8 cellular contexts compared by ENCODE assay signal in genomic region chr11:117179048-117179999, GRCh38. TPM values are rescaled to one million over a fixed set of nuclear protein-coding genes. Genes with fewer than 3 reads are reported as not detected.
DNase-seq lines count a peak whose midpoint lies in the region; ATAC-seq, FAIRE-seq and TF ChIP-seq lines count a peak whose summit lies in the region.

No MANE protein-coding gene starts in this region.

- no peaks in the 10 kb centered on the region for H3K27me3 ChIP-seq in CD8-positive, alpha-beta memory T cell (ENCODE audit: insufficient read depth, low read length, poor library complexity, severe bottlenecking)
- H3K27me3 ChIP-seq in dorsolateral prefrontal cortex (no peaks in the 10 kb centered on the region), mesenchymal stem cell (ENCODE audit: control insufficient read depth in 1 of 2, insufficient read depth in 1 of 2, low read length in 2 of 2) (no peaks in the 10 kb centered on the region)

- H3K18ac ChIP-seq in mesenchymal stem cell (ENCODE audit: low read depth in 1 of 2, low read length in 2 of 2) = peak overlapping the region; percentile 64 to 88

- TF ChIP-seq CTCF in activated B cell treated with CpG ODN at 0.5 μM for 24 hours (IDR thresholded peaks at IDR 0.05) (no peak), dorsolateral prefrontal cortex (IDR thresholded peaks at IDR 0.05 in 54 of 56, conservative IDR thresholded peaks at IDR 0.05 in 2 of 56; ENCODE audit: low read depth in 1 of 56, partially characterized antibody in 56 of 56) (no peak)

- no peaks in the 10 kb centered on the region for H3K9me3 ChIP-seq in CD8-positive, alpha-beta memory T cell (ENCODE audit: low read length)
- no peaks in the 10 kb centered on the region for H3K9me3 ChIP-seq in mesenchymal stem cell (ENCODE audit: control insufficient read depth, low read length)

- peak overlapping the region in 1 of 2 experiments; percentile 96 for H3K14ac ChIP-seq in mesenchymal stem cell (ENCODE audit: low read length in 2 of 2)

- H3K36me3 Mint-ChIP-seq in CD8-positive, alpha-beta memory T cell = peaks cover 0 to 23% (median 6%) of the 10 kb centered on the region in 3 donors
- H3K36me3 Mint-ChIP-seq in activated B cell treated with CpG ODN at 0.5 μM for 24 hours (ENCODE audit: low read depth) = peaks cover 31% of the 10 kb centered on the region
- H3K36me3 Mint-ChIP-seq in stimulated activated naive B cell treated with anti-CD40 and anti-IgM and Interleukin-4, amounts not matched to agents 10 μg/mL and 1 μg/mL and 100 μg/mL, for 72 hours = peaks cover 19 to 20% of the 10 kb centered on the region in 2 donors

- H3K4me1 ChIP-seq in CD8-positive, alpha-beta memory T cell (ENCODE audit: insufficient read depth, low read length) = peaks cover 29% of the 10 kb centered on the region
- H3K4me1 ChIP-seq in mesenchymal stem cell (ENCODE audit: control insufficient read depth, insufficient read depth, low read depth, low read length) = peaks cover 19% of the 10 kb centered on the region

- WGBS in mesenchymal stem cell = 3% methylated on average over 26 of the region's 39 CpGs

- DNase-seq in CD8-positive, alpha-beta memory T cell = peak; percentile 41 to 70 (median 54)
- peak; percentile 31 for DNase-seq in HTR-8/SVneo (ENCODE audit: insufficient read length, low spot score)
- DNase-seq in activated B cell treated with CpG ODN at 0.5 μM for 24 hours = no peak
- DNase-seq in dorsolateral prefrontal cortex = peak in 7 of 10 donors; percentile 16 to 59 (median 38)
- DNase-seq in mesenchymal stem cell = peak; percentile 60
- peak; percentile 33 for DNase-seq in stimulated activated naive B cell treated with anti-CD40 and anti-IgM and Interleukin-4, amounts not matched to agents 10 μg/mL and 1 μg/mL and 100 μg/mL, for 72 hours

- peak overlapping the region; percentile 81 for H3K4me3 ChIP-seq in CD8-positive, alpha-beta memory T cell (ENCODE audit: low read length)
- H3K4me3 ChIP-seq in dorsolateral prefrontal cortex = peak overlapping the region; percentile 69 to 100 (median 96)
- H3K4me3 ChIP-seq in mesenchymal stem cell (ENCODE audit: insufficient read depth in 1 of 2, low read depth in 1 of 2, low read length in 2 of 2) = peak overlapping the region; percentile 79 to 94

- H3K79me1 ChIP-seq in mesenchymal stem cell (replicated peaks; ENCODE audit: low read length, poor library complexity, severe bottlenecking) = peaks cover 14% of the 10 kb centered on the region

- H3K4me1 Mint-ChIP-seq in CD8-positive, alpha-beta memory T cell = peaks cover 29 to 36% (median 36%) of the 10 kb centered on the region in 3 donors
- H3K4me1 Mint-ChIP-seq in activated B cell treated with CpG ODN at 0.5 μM for 24 hours = peaks cover 40% of the 10 kb centered on the region
- peaks cover 19 to 51% of the 10 kb centered on the region in 2 donors for H3K4me1 Mint-ChIP-seq in stimulated activated naive B cell treated with anti-CD40 and anti-IgM and Interleukin-4, amounts not matched to agents 10 μg/mL and 1 μg/mL and 100 μg/mL, for 72 hours

- no peak overlapping the region for H2BK5ac ChIP-seq in mesenchymal stem cell (ENCODE audit: low read depth, low read length, poor library complexity, severe bottlenecking)

- peak overlapping the region; percentile 81 for H3K4me2 ChIP-seq in mesenchymal stem cell (ENCODE audit: low read length, poor library complexity, severe bottlenecking)

- peaks cover 9% of the 10 kb centered on the region for H3K36me3 ChIP-seq in CD8-positive, alpha-beta memory T cell (ENCODE audit: insufficient read depth, low read length)
- H3K36me3 ChIP-seq in mesenchymal stem cell (ENCODE audit: control insufficient read depth in 1 of 2, insufficient read depth in 2 of 2, low read depth in 1 of 2, low read length in 2 of 2) = peaks cover 27 to 28% of the 10 kb centered on the region in 2 experiments

- H3K9ac ChIP-seq in mesenchymal stem cell (ENCODE audit: low read length) = peak overlapping the region; percentile 92

- peak overlapping the region; percentile 76 for H3K27ac ChIP-seq in CD8-positive, alpha-beta memory T cell (ENCODE audit: low read depth, low read length)
- peak overlapping the region; percentile 70 to 98 (median 92) for H3K27ac ChIP-seq in dorsolateral prefrontal cortex
- H3K27ac ChIP-seq in mesenchymal stem cell (ENCODE audit: low read length, poor library complexity, severe bottlenecking) = no peak overlapping the region

- H3K23ac ChIP-seq in mesenchymal stem cell (ENCODE audit: low read length in 2 of 2) = peak overlapping the region in 1 of 2 experiments; percentile 87

- H4K8ac ChIP-seq in mesenchymal stem cell (ENCODE audit: low read length) = peak overlapping the region; percentile 69

- no peaks in the 10 kb centered on the region for H3K27me3 Mint-ChIP-seq in CD8-positive, alpha-beta memory T cell
- no peaks in the 10 kb centered on the region for H3K27me3 Mint-ChIP-seq in activated B cell treated with CpG ODN at 0.5 μM for 24 hours
- no peaks in the 10 kb centered on the region for H3K27me3 Mint-ChIP-seq in stimulated activated naive B cell treated with anti-CD40 and anti-IgM and Interleukin-4, amounts not matched to agents 10 μg/mL and 1 μg/mL and 100 μg/mL, for 72 hours

- intact Hi-C loops in activated B cell treated with CpG ODN at 0.5 μM for 24 hours (cut with micrococcal nuclease) (loop anchor here (2.0 kb wide), 3 partner anchors 17 to 407 kb away; partner anchors contain the start of gene BUD13), dorsolateral prefrontal cortex (cut with DNase I) (loop anchor here (2.0 to 5.0 kb wide), 4 partner anchors 35 to 53 kb away; partner anchors contain the start of genes PAFAH1B2 (in 2 of the 2), PCSK7 (in 1 of the 2) and RNF214 (in 1 of the 2))

- H3K4ac ChIP-seq in mesenchymal stem cell (ENCODE audit: low read depth in 1 of 2, low read length in 2 of 2) = peak overlapping the region in 1 of 2 experiments; percentile 79

- H2BK15ac ChIP-seq in mesenchymal stem cell (ENCODE audit: low read depth, poor library complexity, severe bottlenecking) = no peak overlapping the region

- no peaks in the 10 kb centered on the region for H3K9me3 Mint-ChIP-seq in CD8-positive, alpha-beta memory T cell
- no peaks in the 10 kb centered on the region for H3K9me3 Mint-ChIP-seq in activated B cell treated with CpG ODN at 0.5 μM for 24 hours
- no peaks in the 10 kb centered on the region for H3K9me3 Mint-ChIP-seq in stimulated activated naive B cell treated with anti-CD40 and anti-IgM and Interleukin-4, amounts not matched to agents 10 μg/mL and 1 μg/mL and 100 μg/mL, for 72 hours

- POLR2A ChIA-PET in CD8-positive, alpha-beta memory T cell (lab: Charles Lee) = interaction anchor here (0.6 to 3.1 kb wide), 11 partner anchors 12 to 1923 kb away, joined by 3 to 21 read pairs (median 4); partner anchors contain the start of genes CEP164, PAFAH1B2, PCSK7 and RNF214
- POLR2A ChIA-PET in activated B cell treated with CpG ODN at 0.5 μM for 24 hours (lab: Charles Lee) = interaction anchor here (0.5 to 5.7 kb wide), 26 partner anchors 10 to 1098 kb away, joined by 3 to 89 read pairs (median 5); partner anchors contain the start of genes BUD13, CEP164, PAFAH1B2 and PCSK7

- peak overlapping the region in 1 of 2 experiments; percentile 68 for H2BK12ac ChIP-seq in mesenchymal stem cell (ENCODE audit: low read length in 2 of 2)

- H2AK5ac ChIP-seq in mesenchymal stem cell (ENCODE audit: low read length, severe bottlenecking) = no peak overlapping the region

- CTCF ChIA-PET in CD8-positive, alpha-beta memory T cell (lab: Charles Lee) = interaction anchor here (1.0 to 6.1 kb wide), 11 partner anchors 10 to 437 kb away, joined by 3 to 33 read pairs (median 3); partner anchors contain the start of gene RNF214
- CTCF ChIA-PET in activated B cell treated with CpG ODN at 0.5 μM for 24 hours (lab: Charles Lee) = interaction anchor here (1.1 to 7.4 kb wide), 8 partner anchors 12 to 299 kb away, joined by 3 to 119 read pairs (median 6); partner anchors contain the start of genes PAFAH1B2, PCSK7 and RNF214

- peak; percentile 68 for FAIRE-seq in HTR-8/SVneo (lab: Jason Lieb, UNC)

- peak overlapping the region; percentile 81 to 99 (median 96) for H3K27ac Mint-ChIP-seq in CD8-positive, alpha-beta memory T cell
- H3K27ac Mint-ChIP-seq in activated B cell treated with CpG ODN at 0.5 μM for 24 hours = peak overlapping the region; percentile 91
- H3K27ac Mint-ChIP-seq in stimulated activated naive B cell treated with anti-CD40 and anti-IgM and Interleukin-4, amounts not matched to agents 10 μg/mL and 1 μg/mL and 100 μg/mL, for 72 hours = peak overlapping the region; percentile 98

- H3K4me3 Mint-ChIP-seq in CD8-positive, alpha-beta memory T cell = peak overlapping the region; percentile 94 to 100 (median 95)
- H3K4me3 Mint-ChIP-seq in activated B cell treated with CpG ODN at 0.5 μM for 24 hours = peak overlapping the region; percentile 96
- peak overlapping the region; percentile 98 for H3K4me3 Mint-ChIP-seq in stimulated activated naive B cell treated with anti-CD40 and anti-IgM and Interleukin-4, amounts not matched to agents 10 μg/mL and 1 μg/mL and 100 μg/mL, for 72 hours

- ATAC-seq in GM19467 (IDR thresholded peaks at IDR 0.05; ENCODE audit: unreplicated experiment) = peak; percentile 28
- ATAC-seq in activated B cell treated with CpG ODN at 0.5 μM for 24 hours (ENCODE audit: low read depth) = peak; percentile 41
- peak; percentile 60 to 61 for ATAC-seq in stimulated activated naive B cell treated with anti-CD40 and anti-IgM and Interleukin-4, amounts not matched to agents 10 μg/mL and 1 μg/mL and 100 μg/mL, for 72 hours (replicated peaks)
- ATAC-seq in GM18870 (IDR thresholded peaks at IDR 0.05; ENCODE audit: unreplicated experiment) = no peak

- peak overlapping the region; percentile 84 for H2AFZ ChIP-seq in mesenchymal stem cell (ENCODE audit: low read depth, low read length)

- H2BK120ac ChIP-seq in mesenchymal stem cell (ENCODE audit: low read depth, low read length) = no peak overlapping the region

- peak overlapping the region; percentile 70 for H4K91ac ChIP-seq in mesenchymal stem cell (ENCODE audit: low read length)

RNA-seq across cellular contexts. Expression of gene SIDT2, which starts 0.8 kb away (rescaled TPM):
- total RNA-seq in CD8-positive, alpha-beta memory T cell = 10 to 100 TPM; 13.8 to 14.9 TPM
- 2.0 TPM for polyA plus RNA-seq in CD8-positive, alpha-beta memory T cell
- total RNA-seq in activated B cell treated with CpG ODN at 0.5 μM for 24 hours (96.7 and 115 TPM in 2 replicates), dorsolateral prefrontal cortex (100 to 1,000 TPM in 5 of 120 experiments, 10 to 100 TPM in 115; 44.3 to 113 (median 69.8) TPM)
- polyA plus RNA-seq in mesenchymal stem cell (2013, experiment 1 of 2) = 32.2 TPM
- 32.8 TPM for polyA plus RNA-seq in mesenchymal stem cell (2013, experiment 2 of 2)

RNA-seq across cellular contexts. Expression of gene TAGLN, which starts 19.8 kb away (rescaled TPM):
- 1 to 10 TPM; 1.8 to 2.2 TPM for total RNA-seq in CD8-positive, alpha-beta memory T cell
- 0.35 TPM for polyA plus RNA-seq in CD8-positive, alpha-beta memory T cell
- total RNA-seq in activated B cell treated with CpG ODN at 0.5 μM for 24 hours (14.2 and 17.9 TPM in 2 replicates), dorsolateral prefrontal cortex (1,000 to 10,000 TPM in 1 of 120 experiments, 100 to 1,000 TPM in 34, 10 to 100 TPM in 85; 19.4 to 1,046 (median 66.3) TPM)
- 563 TPM for polyA plus RNA-seq in mesenchymal stem cell (2013, experiment 1 of 2)
- polyA plus RNA-seq in mesenchymal stem cell (2013, experiment 2 of 2) = 558 TPM

RNA-seq across cellular contexts. Expression of gene PAFAH1B2, which starts 35.2 kb away (rescaled TPM):
- 10 to 100 TPM; 79.5 to 84.5 TPM for total RNA-seq in CD8-positive, alpha-beta memory T cell
- polyA plus RNA-seq in CD8-positive, alpha-beta memory T cell = 15.9 TPM
- 71.3 and 78.7 TPM in 2 replicates for total RNA-seq in activated B cell treated with CpG ODN at 0.5 μM for 24 hours
- 100 to 1,000 TPM in 100 of 120 experiments, 10 to 100 TPM in 20; 78.7 to 162 (median 121) TPM for total RNA-seq in dorsolateral prefrontal cortex
- 44.5 TPM for polyA plus RNA-seq in mesenchymal stem cell (2013, experiment 1 of 2)
- 45.9 TPM for polyA plus RNA-seq in mesenchymal stem cell (2013, experiment 2 of 2)

RNA-seq across cellular contexts. Expression of gene PCSK7, which starts 52.5 kb away (rescaled TPM):
- 100 to 1,000 TPM in 1 of 2 experiments, 10 to 100 TPM in 1; 99.6 to 101 TPM for total RNA-seq in CD8-positive, alpha-beta memory T cell
- 81.7 TPM for polyA plus RNA-seq in CD8-positive, alpha-beta memory T cell
- total RNA-seq in activated B cell treated with CpG ODN at 0.5 μM for 24 hours (274 and 341 TPM in 2 replicates), dorsolateral prefrontal cortex (100 to 1,000 TPM in 1 of 120 experiments, 10 to 100 TPM in 119; 41.1 to 101 (median 67.5) TPM)
- polyA plus RNA-seq in mesenchymal stem cell (2013, experiment 1 of 2) = 18.3 TPM
- polyA plus RNA-seq in mesenchymal stem cell (2013, experiment 2 of 2) = 17.5 TPM

RNA-seq across cellular contexts. Expression of gene RNF214, which starts 53.1 kb away (rescaled TPM):
- 10 to 100 TPM; 25.1 to 25.3 TPM for total RNA-seq in CD8-positive, alpha-beta memory T cell
- 35.0 TPM for polyA plus RNA-seq in CD8-positive, alpha-beta memory T cell
- 18.7 and 22.3 TPM in 2 replicates for total RNA-seq in activated B cell treated with CpG ODN at 0.5 μM for 24 hours
- 10 to 100 TPM; 29.4 to 57.9 (median 42.5) TPM for total RNA-seq in dorsolateral prefrontal cortex
- polyA plus RNA-seq in mesenchymal stem cell (2013, experiment 1 of 2) = 13.9 TPM
- polyA plus RNA-seq in mesenchymal stem cell (2013, experiment 2 of 2) = 13.3 TPM
